ENCODE assay signal across 8 cellular contexts in genomic region chr4:102501176-102501634, GRCh38. TPM values are rescaled to one million over a fixed set of nuclear protein-coding genes. Genes with fewer than 3 reads are reported as not detected.
DNase-seq lines count a peak whose midpoint lies in the region; TF ChIP-seq lines count a peak whose summit lies in the region.

NFKB1 (plus strand) TSS chr4:102501359; CDS start chr4:102525519, 24,160 bp downstream.

- H3K27me3 ChIP-seq in H7 (ENCODE audit: control insufficient read depth, insufficient read depth, low read length) = peaks cover 4% of the 10 kb centered on the region; the same call in 1 of the 2 replicates
- no peaks in the 10 kb centered on the region for H3K27me3 ChIP-seq in kidney epithelial cell (ENCODE audit: control insufficient read depth, insufficient read depth, low read length)

- TF ChIP-seq CTCF in GM12865 (IDR thresholded peaks at IDR 0.05; ENCODE audit: insufficient read depth, low read depth, low read length, missing control alignments) (no peak), WI38 (IDR thresholded peaks at IDR 0.05; ENCODE audit: low read depth, low read length) (no peak), cardiac fibroblast (IDR thresholded peaks at IDR 0.05; ENCODE audit: low read depth, low read length) (no peak), kidney epithelial cell (IDR thresholded peaks at IDR 0.05; ENCODE audit: insufficient read depth, low read length, poor library complexity, severe bottlenecking) (no peak)

- DNase-seq in GM12865 (ENCODE audit: low read depth) = peak; percentile 93
- peak; percentile 71 for DNase-seq in H7
- DNase-seq in M059J (ENCODE audit: low read depth) = peak; percentile 72
- peak; percentile 87 to 90 for DNase-seq in cardiac fibroblast (ENCODE audit: low read depth in 2 of 2)
- DNase-seq in kidney epithelial cell (ENCODE audit: low read depth) = peak; percentile 47
- DNase-seq in stimulated activated CD4-positive, alpha-beta T cell treated with anti-CD3 and anti-CD28 coated beads, Interleukin-1b, Interleukin-23, amount 100 ng/mL, for 1 hour (ENCODE audit: low read depth in 2 of 2) = peak; percentile 69 to 73
- DNase-seq in SHP77 treated with DMSO at 0.1 percent for 48 hours (lab: John Stamatoyannopoulos, UW) = no peak

- H3K36me3 ChIP-seq in H7 (replicated peaks; ENCODE audit: control insufficient read depth, insufficient read depth, low read length) (no peaks in the 10 kb centered on the region), kidney epithelial cell (ENCODE audit: control insufficient read depth, insufficient read depth, low read length) (no peaks in the 10 kb centered on the region)

- peak within 1 kb of the TSS; percentile 92 for H3K4me3 ChIP-seq in GM12865 (ENCODE audit: low read depth, low read length)
- H3K4me3 ChIP-seq in H7 (ENCODE audit: insufficient read depth, low read depth, low read length) = peak within 1 kb of the TSS; percentile 85
- peak within 1 kb of the TSS; percentile 88 for H3K4me3 ChIP-seq in WI38 (ENCODE audit: low read depth, low read length)
- H3K4me3 ChIP-seq in cardiac fibroblast (replicated peaks in 1 of 2; ENCODE audit: low read depth in 2 of 2, low read length in 2 of 2) = peak within 1 kb of the TSS; percentile 83 to 89
- H3K4me3 ChIP-seq in kidney epithelial cell (ENCODE audit: low read depth, low read length) = peak within 1 kb of the TSS; percentile 89

RNA-seq across cellular contexts. Expression of gene NFKB1, which starts in this region (rescaled TPM):
- total RNA-seq in H7 (2014; rRNA removed; shearing (Covaris generic)) = 6.8 and 7.2 TPM in 2 replicates
- total RNA-seq in M059J (2014; rRNA removed; shearing (Covaris generic)) = 13.7 and 22.3 TPM in 2 replicates
- total RNA-seq in kidney epithelial cell = 43.0 and 47.4 TPM in 2 replicates
